In the genomic region with DNA sequence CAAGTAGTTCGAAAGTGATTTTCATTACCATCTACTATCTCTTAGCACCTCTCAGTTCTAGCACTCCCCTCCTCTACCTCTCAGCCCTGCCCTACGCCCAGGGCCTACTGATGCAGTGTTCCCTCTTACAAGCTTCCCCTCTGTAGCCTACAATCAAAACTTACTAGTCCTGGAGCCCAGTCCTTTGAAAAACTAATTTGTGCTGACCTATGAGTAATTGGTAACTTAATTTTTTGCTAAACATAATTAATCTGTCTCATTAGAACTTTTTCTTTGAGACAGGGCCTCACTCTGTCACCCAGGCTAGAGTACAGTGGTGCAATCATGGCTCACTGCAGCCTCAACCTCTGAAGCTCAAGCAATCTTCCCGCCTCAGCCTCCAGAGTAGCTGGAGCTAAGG, we compare ENCODE assay signal across 16 cellular contexts. TPM values are rescaled to one million over a fixed set of nuclear protein-coding genes. Genes with fewer than 3 reads are reported as not detected.
DNase-seq lines count a peak whose midpoint lies in the region; ATAC-seq lines count a peak whose summit lies in the region.
"Had no signal": no experiment of that assay in that cellular context is flagged by ENCODE, and none has a peak within 500 bp of the region (broad histone marks: within the 10 kb centered on the region; RNA-seq: fewer than 3 reads in every experiment).

No MANE protein-coding gene starts in this region.

- H3K9me3 Mint-ChIP-seq in activated naive CD4-positive, alpha-beta T cell treated with anti-CD3 and anti-CD28 coated beads, Interleukin-2, amount 50 U/mL, for 72 hours: peaks cover 0 to 13% of the 10 kb centered on the region in 2 donors
- no peaks in the 10 kb centered on the region for H3K9me3 Mint-ChIP-seq in activated CD8-positive, alpha-beta T cell treated with anti-CD3 and anti-CD28 coated beads, Interleukin-2, amount 10 ng/mL, durations not matched to agents 7 days and 5 days (ENCODE audit: insufficient read depth)
- H3K9me3 Mint-ChIP-seq in stimulated activated effector memory CD8-positive, alpha-beta T cell treated with anti-CD3 and anti-CD28 coated beads, Interleukin-12 subunit alpha, Interleukin-12 subunit beta, amount 100 ng/mL, for 72 hours: no peaks in the 10 kb centered on the region

- no peaks in the 10 kb centered on the region for H3K27me3 Mint-ChIP-seq in activated CD8-positive, alpha-beta T cell treated with anti-CD3 and anti-CD28 coated beads, Interleukin-2, amount 10 ng/mL, durations not matched to agents 7 days and 5 days (ENCODE audit: low read depth)

- DNase-seq in activated naive CD4-positive, alpha-beta T cell treated with anti-CD3 and anti-CD28 coated beads, Interleukin-2, amount 50 U/mL, for 72 hours (ENCODE audit: low spot score in 2 of 2): no peak
- no peak for DNase-seq in activated naive CD4-positive, alpha-beta T cell treated with anti-CD3 and anti-CD28 coated beads, Interleukin-2, amount 50 U/mL, for 16 hours
- no peak for DNase-seq in activated CD8-positive, alpha-beta T cell treated with anti-CD3 and anti-CD28 coated beads, Interleukin-2, amount 10 ng/mL, durations not matched to agents 7 days and 5 days
- no peak for DNase-seq in stimulated activated effector memory CD8-positive, alpha-beta T cell treated with anti-CD3 and anti-CD28 coated beads, Interleukin-12 subunit alpha, Interleukin-12 subunit beta, amount 100 ng/mL, for 72 hours (ENCODE audit: low spot score in 2 of 2)
- no peak for DNase-seq in middle frontal gyrus (ENCODE audit: extremely low spot score, low spot score)
- DNase-seq in stimulated activated CD4-positive, alpha-beta T cell treated with anti-CD3 and anti-CD28 coated beads, Interleukin-4, amount 100 ng/mL, for 24 hours: no peak
- DNase-seq: BE2C, GF-D8, GM23248, KG1, NCI-H1105 treated with DMSO at 0.1 percent for 48 hours, NCI-H2029, NCI-H510A, NCI-H82, SHP77 had no signal

- peaks cover 19 to 20% of the 10 kb centered on the region in 2 donors for H3K36me3 Mint-ChIP-seq in activated naive CD4-positive, alpha-beta T cell treated with anti-CD3 and anti-CD28 coated beads, Interleukin-2, amount 50 U/mL, for 72 hours
- peaks cover 11% of the 10 kb centered on the region for H3K36me3 Mint-ChIP-seq in activated CD8-positive, alpha-beta T cell treated with anti-CD3 and anti-CD28 coated beads, Interleukin-2, amount 10 ng/mL, durations not matched to agents 7 days and 5 days (ENCODE audit: low read depth)
- H3K36me3 Mint-ChIP-seq in stimulated activated effector memory CD8-positive, alpha-beta T cell treated with anti-CD3 and anti-CD28 coated beads, Interleukin-12 subunit alpha, Interleukin-12 subunit beta, amount 100 ng/mL, for 72 hours: peaks cover 10% of the 10 kb centered on the region

- no peak overlapping the region for H3K4me3 Mint-ChIP-seq in activated CD8-positive, alpha-beta T cell treated with anti-CD3 and anti-CD28 coated beads, Interleukin-2, amount 10 ng/mL, durations not matched to agents 7 days and 5 days
- no peak overlapping the region for H3K4me3 Mint-ChIP-seq in stimulated activated effector memory CD8-positive, alpha-beta T cell treated with anti-CD3 and anti-CD28 coated beads, Interleukin-12 subunit alpha, Interleukin-12 subunit beta, amount 100 ng/mL, for 72 hours

- peaks cover 47% of the 10 kb centered on the region for H3K4me1 Mint-ChIP-seq in activated CD8-positive, alpha-beta T cell treated with anti-CD3 and anti-CD28 coated beads, Interleukin-2, amount 10 ng/mL, durations not matched to agents 7 days and 5 days (ENCODE audit: low read depth)
- peaks cover 58% of the 10 kb centered on the region for H3K4me1 Mint-ChIP-seq in stimulated activated effector memory CD8-positive, alpha-beta T cell treated with anti-CD3 and anti-CD28 coated beads, Interleukin-12 subunit alpha, Interleukin-12 subunit beta, amount 100 ng/mL, for 72 hours

- CTCF ChIA-PET in activated CD8-positive, alpha-beta T cell treated with anti-CD3 and anti-CD28 coated beads, Interleukin-2, amount 10 ng/mL, durations not matched to agents 7 days and 5 days (lab: Charles Lee): interaction anchor here (0.9 to 5.0 kb wide), 5 partner anchors 11 to 65 kb away, joined by 3 to 21 read pairs (median 3); no protein-coding TSS in a partner anchor

- ATAC-seq in activated naive CD4-positive, alpha-beta T cell treated with anti-CD3 and anti-CD28 coated beads, Interleukin-2, amount 50 U/mL, for 72 hours: no peak
- ATAC-seq in HG02610 (IDR thresholded peaks at IDR 0.05; ENCODE audit: unreplicated experiment): peak; percentile 35
- ATAC-seq in activated CD8-positive, alpha-beta T cell treated with anti-CD3 and anti-CD28 coated beads, Interleukin-2, amount 10 ng/mL, durations not matched to agents 7 days and 5 days: no peak
- ATAC-seq in stimulated activated effector memory CD8-positive, alpha-beta T cell treated with anti-CD3 and anti-CD28 coated beads, Interleukin-12 subunit alpha, Interleukin-12 subunit beta, amount 100 ng/mL, for 72 hours: no peak

- POLR2A ChIA-PET in activated CD8-positive, alpha-beta T cell treated with anti-CD3 and anti-CD28 coated beads, Interleukin-2, amount 10 ng/mL, durations not matched to agents 7 days and 5 days (lab: Charles Lee): no interaction called here

- H3K27ac Mint-ChIP-seq in activated naive CD4-positive, alpha-beta T cell treated with anti-CD3 and anti-CD28 coated beads, Interleukin-2, amount 50 U/mL, for 72 hours: peak overlapping the region; percentile 27 to 56
- H3K27ac Mint-ChIP-seq in activated CD8-positive, alpha-beta T cell treated with anti-CD3 and anti-CD28 coated beads, Interleukin-2, amount 10 ng/mL, durations not matched to agents 7 days and 5 days: peak overlapping the region; percentile 75
- peak overlapping the region; percentile 68 for H3K27ac Mint-ChIP-seq in stimulated activated effector memory CD8-positive, alpha-beta T cell treated with anti-CD3 and anti-CD28 coated beads, Interleukin-12 subunit alpha, Interleukin-12 subunit beta, amount 100 ng/mL, for 72 hours

RNA-seq across cellular contexts. Expression of a gene that starts 44.9 kb away (rescaled TPM):
- 1 to 10 TPM; 4.9 to 7.3 TPM for total RNA-seq in activated naive CD4-positive, alpha-beta T cell treated with anti-CD3 and anti-CD28 coated beads, Interleukin-2, amount 50 U/mL, for 72 hours
- 10 to 100 TPM; 10.9 to 12.1 TPM for total RNA-seq in activated CD8-positive, alpha-beta T cell treated with anti-CD3 and anti-CD28 coated beads, Interleukin-2, amount 10 ng/mL, durations not matched to agents 7 days and 5 days
